Comparison of ENCODE assay signal across 8 cellular contexts in genomic region chr12:113222730-113223531, GRCh38. TPM values are rescaled to one million over a fixed set of nuclear protein-coding genes. Genes with fewer than 3 reads are reported as not detected.
DNase-seq lines count a peak whose midpoint lies in the region; ATAC-seq, FAIRE-seq and TF ChIP-seq lines count a peak whose summit lies in the region.

No MANE protein-coding gene starts in this region.

- CTCF ChIA-PET in AG04450 (lab: Charles Lee), result interaction anchor here (0.6 to 2.7 kb wide), 13 partner anchors 12 to 1945 kb away, joined by 3 to 14 read pairs (median 5); partner anchors contain the start of gene SDSL

- DNase-seq in AG04450 (ENCODE audit: low read depth, low spot score) (peak; percentile 77), GM12892 (ENCODE audit: insufficient read length) (no peak), NCI-H510A (lab: John Stamatoyannopoulos, UW) (peak; percentile 41), ascending aorta (ENCODE audit: low spot score in 2 of 2) (peak in 1 of 2 donors; percentile 84), hypothalamus (lab: John Stamatoyannopoulos, UW) (peak in 27 of 51 donors; percentile 11 to 63 (median 37)), mesenteric fat pad (ENCODE audit: low spot score) (no peak)

- POLR2A ChIA-PET in AG04450 (lab: Yijun Ruan, JAX), result interaction anchor here (0.6 to 2.3 kb wide), 10 partner anchors 9 to 713 kb away, joined by 3 to 11 read pairs (median 6); no protein-coding TSS in a partner anchor

- H3K9me3 ChIP-seq in AG04450 (ENCODE audit: control insufficient read depth, insufficient read depth, low read length) (no peaks in the 10 kb centered on the region; the same call in 1 of the 2 replicates), ascending aorta (no peaks in the 10 kb centered on the region), skeletal muscle tissue (ENCODE audit: control insufficient read depth in 3 of 3, low read length in 3 of 3) (no peaks in the 10 kb centered on the region)

- intact Hi-C loops in ascending aorta (cut with DNase I), result loop anchor here (2.0 kb wide), 1 partner anchor 16 kb away; no protein-coding TSS in a partner anchor

- peak; percentile 25; the same call in 1 of the 2 replicates for TF ChIP-seq POLR2A in GM12892 (IDR thresholded peaks at IDR 0.05; ENCODE audit: low read depth, low read length)

- ATAC-seq in HG02642 (IDR thresholded peaks at IDR 0.05; ENCODE audit: poor library complexity, unreplicated experiment), result no peak

- 0 out of 2 replicates have a peak, but pooled peaks have one; percentile 8 for TF ChIP-seq CTCF in AG04450 (IDR thresholded peaks at IDR 0.05; ENCODE audit: low read depth, low read length)
- no peak for TF ChIP-seq CTCF in ascending aorta (IDR thresholded peaks at IDR 0.05)

- peak; percentile 40 for FAIRE-seq in GM12892 (lab: Jason Lieb, UNC)

- H3K27me3 ChIP-seq in AG04450 (ENCODE audit: control insufficient read depth, insufficient read depth, low read length), result no peaks in the 10 kb centered on the region
- H3K27me3 ChIP-seq in ascending aorta, result no peaks in the 10 kb centered on the region
- H3K27me3 ChIP-seq in skeletal muscle tissue (ENCODE audit: control insufficient read depth in 3 of 3, insufficient read depth in 3 of 3, low read length in 3 of 3), result no peaks in the 10 kb centered on the region

- H3K27ac ChIP-seq in AG04450 (ENCODE audit: low read depth, low read length) (peak overlapping the region; percentile 62), ascending aorta (peak overlapping the region; percentile 82 to 94), skeletal muscle tissue (ENCODE audit: low read depth, low read length) (peak overlapping the region; percentile 99)

- peaks cover 22 to 39% of the 10 kb centered on the region in 2 donors for H3K4me1 ChIP-seq in ascending aorta
- peaks cover 39 to 47% (median 47%) of the 10 kb centered on the region in 3 donors for H3K4me1 ChIP-seq in skeletal muscle tissue (ENCODE audit: control insufficient read depth in 3 of 3, insufficient read depth in 3 of 3, low read length in 3 of 3)

- H3K4me3 ChIP-seq in AG04450 (ENCODE audit: low read depth, low read length), result peak overlapping the region; percentile 89
- H3K4me3 ChIP-seq in ascending aorta, result peak overlapping the region; percentile 84 to 91
- H3K4me3 ChIP-seq in skeletal muscle tissue (ENCODE audit: low read length in 3 of 3), result peak overlapping the region; percentile 91 to 94 (median 92)

- H3K36me3 ChIP-seq in ascending aorta (peaks cover 0 to 5% of the 10 kb centered on the region in 2 donors), skeletal muscle tissue (ENCODE audit: control insufficient read depth in 3 of 3, insufficient read depth in 3 of 3, low read length in 3 of 3) (peaks cover 1 to 3% (median 2%) of the 10 kb centered on the region in 3 donors)

- peak overlapping the region; percentile 92 to 97 (median 96) for H3K9ac ChIP-seq in skeletal muscle tissue (ENCODE audit: low read depth in 1 of 3, low read length in 3 of 3)

RNA-seq across cellular contexts. Expression of gene TPCN1, which starts 1.7 kb away (rescaled TPM):
- polyA plus RNA-seq in AG04450 (2011; rRNA removed), result 10.9 and 11.9 TPM in 2 replicates
- 11.9 and 14.6 TPM in 2 replicates for polyA minus RNA-seq in AG04450 (2011; rRNA and poly(A)+ RNA removed)
- polyA plus RNA-seq in GM12892 (2012; ENCODE audit: missing spikeins), result 23.5 TPM
- total RNA-seq in ascending aorta, result 56.3 TPM
- total RNA-seq in skeletal muscle tissue, result 11.0 TPM
- total RNA-seq in mesenteric fat pad, result 37.1 TPM

RNA-seq across cellular contexts. Expression of gene RITA1, which starts 37.4 kb away (rescaled TPM):
- polyA plus RNA-seq in AG04450 (2011; rRNA removed), result 9.0 and 11.3 TPM in 2 replicates
- 7.7 and 8.2 TPM in 2 replicates for polyA minus RNA-seq in AG04450 (2011; rRNA and poly(A)+ RNA removed)
- 10.5 TPM for polyA plus RNA-seq in GM12892 (2012; ENCODE audit: missing spikeins)
- total RNA-seq in ascending aorta (48.4 TPM), skeletal muscle tissue (10.4 TPM), mesenteric fat pad (9.9 TPM)

RNA-seq across cellular contexts. Expression of gene DDX54, which starts 37.7 kb away (rescaled TPM):
- 26.9 and 32.1 TPM in 2 replicates for polyA plus RNA-seq in AG04450 (2011; rRNA removed)
- polyA minus RNA-seq in AG04450 (2011; rRNA and poly(A)+ RNA removed), result 30.7 and 32.0 TPM in 2 replicates
- 27.4 TPM for polyA plus RNA-seq in GM12892 (2012; ENCODE audit: missing spikeins)
- total RNA-seq in ascending aorta (97.0 TPM), skeletal muscle tissue (29.7 TPM), mesenteric fat pad (46.3 TPM)

Comparison
In these comparisons a context has a peak if more than half of its experiments do, and no peak if none do; other contexts are left out.
1. DNase-seq: peak in AG04450 (single experiment), NCI-H510A (single experiment) and hypothalamus (27 of 51); none in GM12892 (single experiment) and mesenteric fat pad (single experiment).
2. Peak in every context shown above with its lines, with median percentiles within 50 percentile points of each other: H3K27ac ChIP-seq and H3K4me3 ChIP-seq.